ENCODE assay signal across 9 cellular contexts in genomic region chr11:77602385-77603105, GRCh38. TPM values are rescaled to one million over a fixed set of nuclear protein-coding genes. Genes with fewer than 3 reads are reported as not detected.
DNase-seq lines count a peak whose midpoint lies in the region; ATAC-seq and TF ChIP-seq lines count a peak whose summit lies in the region.
"Had no signal": no experiment of that assay in that cellular context is flagged by ENCODE, and none has a peak within 500 bp of the region (broad histone marks: within the 10 kb centered on the region; RNA-seq: fewer than 3 reads in every experiment).

No MANE protein-coding gene starts in this region.

- no peak overlapping the region for H3K27ac Mint-ChIP-seq in endodermal cell

- H3K4me1 ChIP-seq in endodermal cell (ENCODE audit: control insufficient read depth, insufficient read depth, low read length), result no peaks in the 10 kb centered on the region
- H3K4me1 ChIP-seq in mucosa of rectum (ENCODE audit: control insufficient read depth in 2 of 2, insufficient read depth in 2 of 2, low read length in 2 of 2), result peaks cover 4 to 13% of the 10 kb centered on the region in 2 donors

- peak; percentile 34 for DNase-seq in Ammon's horn (ENCODE audit: low spot score)
- DNase-seq in NCI-H226, result peak; percentile 89
- no peak for DNase-seq in endodermal cell
- DNase-seq in CD1c-positive myeloid dendritic cell (ENCODE audit: extremely low spot score), result no peak
- DNase-seq: stimulated activated CD4-positive, alpha-beta T cell treated with anti-CD3 and anti-CD28 coated beads, Interleukin-4, amount 100 ng/mL, for 24 hours had no signal

- no peaks in the 10 kb centered on the region for H3K9me3 ChIP-seq in endodermal cell (ENCODE audit: control insufficient read depth, low read length)
- H3K9me3 ChIP-seq in mucosa of rectum (ENCODE audit: control insufficient read depth in 2 of 2, low read length in 2 of 2), result no peaks in the 10 kb centered on the region

- H3K27ac ChIP-seq in endodermal cell (ENCODE audit: low read depth, low read length) (peak overlapping the region; percentile 68), mucosa of rectum (ENCODE audit: low read depth in 2 of 2, low read length in 2 of 2) (peak overlapping the region; percentile 4 to 49)

- TF ChIP-seq CTCF in endodermal cell (conservative IDR thresholded peaks at IDR 0.05), result no peak

- H3K27me3 ChIP-seq in endodermal cell (ENCODE audit: control insufficient read depth, insufficient read depth, low read length, poor library complexity, severe bottlenecking) (no peaks in the 10 kb centered on the region), mucosa of rectum (ENCODE audit: control insufficient read depth in 2 of 2, insufficient read depth in 2 of 2, low read length in 2 of 2) (no peaks in the 10 kb centered on the region)

- ATAC-seq in GM21737 (IDR thresholded peaks at IDR 0.05; ENCODE audit: unreplicated experiment) (no peak), HG02571 (IDR thresholded peaks at IDR 0.05; ENCODE audit: unreplicated experiment) (no peak), GM19328 (IDR thresholded peaks at IDR 0.05; ENCODE audit: unreplicated experiment) (no peak)

- H3K27me3 Mint-ChIP-seq in endodermal cell (ENCODE audit: insufficient read depth), result no peaks in the 10 kb centered on the region

- WGBS in endodermal cell (ENCODE audit: insufficient coverage in 1 of 2, insufficient read length in 1 of 2), 2 experiments, result 83 to 94% methylated on average over 3 of the region's 3 CpGs

- peaks cover 19% of the 10 kb centered on the region for H3K36me3 ChIP-seq in endodermal cell (ENCODE audit: control insufficient read depth, insufficient read depth, low read length)
- peaks cover 4 to 7% of the 10 kb centered on the region in 2 donors for H3K36me3 ChIP-seq in mucosa of rectum (ENCODE audit: control insufficient read depth in 2 of 2, insufficient read depth in 2 of 2, low read length in 2 of 2)

- H3K4me3 ChIP-seq in endodermal cell (ENCODE audit: low read length) (no peak overlapping the region), mucosa of rectum (ENCODE audit: low read length in 2 of 2) (no peak overlapping the region)

- peaks cover 25% of the 10 kb centered on the region for H3K36me3 Mint-ChIP-seq in endodermal cell (ENCODE audit: low read depth)

- H3K9me3 Mint-ChIP-seq in endodermal cell, result no peaks in the 10 kb centered on the region

- H3K4me3 Mint-ChIP-seq in endodermal cell, result no peak overlapping the region

- H3K9ac ChIP-seq in endodermal cell (ENCODE audit: extremely low read depth, low read length, poor library complexity, severe bottlenecking) (no peak overlapping the region), mucosa of rectum (ENCODE audit: low read depth in 1 of 2, low read length in 2 of 2) (no peak overlapping the region)

- no peaks in the 10 kb centered on the region for H3K4me1 Mint-ChIP-seq in endodermal cell

RNA-seq across cellular contexts. Expression of gene AQP11, which starts 12.8 kb away (rescaled TPM):
- total RNA-seq in endodermal cell, result 1 to 10 TPM; 1.7 to 2.6 TPM
- 1.6 TPM for polyA plus RNA-seq in endodermal cell (2013, experiment 1 of 2)
- 0.99 TPM for polyA plus RNA-seq in endodermal cell (2013, experiment 2 of 2)

RNA-seq across cellular contexts. Expression of gene CLNS1A, which starts 35.0 kb away (rescaled TPM):
- total RNA-seq in endodermal cell, result 100 to 1,000 TPM; 146 to 151 TPM
- polyA plus RNA-seq in endodermal cell (2013, experiment 1 of 2), result 201 TPM
- polyA plus RNA-seq in endodermal cell (2013, experiment 2 of 2), result 165 TPM

Comparison
In these comparisons a context has a peak if more than half of its experiments do, and no peak if none do; other contexts are left out.
1. DNase-seq: peak in Ammon's horn (single experiment) and NCI-H226 (single experiment); none in endodermal cell (single experiment) and CD1c-positive myeloid dendritic cell (single experiment).